ENCODE assay signal across 8 cellular contexts in genomic region chr21:42973991-42974831, GRCh38. TPM values are rescaled to one million over a fixed set of nuclear protein-coding genes. Genes with fewer than 3 reads are reported as not detected.
DNase-seq lines count a peak whose midpoint lies in the region; ATAC-seq and TF ChIP-seq lines count a peak whose summit lies in the region.

TSS of gene PKNOX1 (plus strand) at chr21:42974562. CDS start at chr21:43004382, 29,820 bp downstream.

- peaks cover 23% of the 10 kb centered on the region for H3K4me1 Mint-ChIP-seq in T-helper 1 cell treated with Interleukin-12 subunit alpha and Interleukin-12 subunit beta and Interleukin-4 antibody, amounts not matched to agents 30 μg/mL and 1 μg/mL, for 36 hours (ENCODE audit: low read depth)

- no peaks in the 10 kb centered on the region for H3K36me3 ChIP-seq in upper lobe of right lung

- H3K27me3 ChIP-seq in upper lobe of right lung, result no peaks in the 10 kb centered on the region

- peaks cover 7% of the 10 kb centered on the region for H3K36me3 Mint-ChIP-seq in T-helper 1 cell treated with Interleukin-12 subunit alpha and Interleukin-12 subunit beta and Interleukin-4 antibody, amounts not matched to agents 30 μg/mL and 1 μg/mL, for 36 hours (ENCODE audit: low read depth)

- no peak for TF ChIP-seq CTCF in upper lobe of right lung (IDR thresholded peaks at IDR 0.05)

- no peaks in the 10 kb centered on the region for H3K9me3 ChIP-seq in upper lobe of right lung

- intact Hi-C loops in left cardiac atrium (cut with DNase I) (no loop called here), posterior vena cava (cut with DNase I) (no loop called here), upper lobe of right lung (cut with DNase I) (no loop called here)

- ATAC-seq in GM18498 (IDR thresholded peaks at IDR 0.05; ENCODE audit: unreplicated experiment), result peak; percentile 82
- ATAC-seq in HG02938 (IDR thresholded peaks at IDR 0.05; ENCODE audit: unreplicated experiment), result peak; percentile 86
- peak; percentile 94 to 96 for ATAC-seq in left cardiac atrium
- ATAC-seq in upper lobe of right lung, result peak; percentile 95

- DNase-seq in NCI-H1694 treated with DMSO at 0.1 percent for 48 hours (lab: John Stamatoyannopoulos, UW), result peak; percentile 98
- peak; percentile 99 for DNase-seq in amniotic stem cell (lab: John Stamatoyannopoulos, UW)
- peak; percentile 99 for DNase-seq in left cardiac atrium
- DNase-seq in posterior vena cava (ENCODE audit: low spot score), result peak; percentile 100
- peak; percentile 100 for DNase-seq in upper lobe of right lung

- peak within 1 kb of the TSS; percentile 78 for H3K4me3 Mint-ChIP-seq in T-helper 1 cell treated with Interleukin-12 subunit alpha and Interleukin-12 subunit beta and Interleukin-4 antibody, amounts not matched to agents 30 μg/mL and 1 μg/mL, for 36 hours

- peak within 1 kb of the TSS; percentile 93 for H3K27ac ChIP-seq in upper lobe of right lung

- H3K4me1 ChIP-seq in upper lobe of right lung, result peaks cover 16% of the 10 kb centered on the region

- no peaks in the 10 kb centered on the region for H3K27me3 Mint-ChIP-seq in T-helper 1 cell treated with Interleukin-12 subunit alpha and Interleukin-12 subunit beta and Interleukin-4 antibody, amounts not matched to agents 30 μg/mL and 1 μg/mL, for 36 hours (ENCODE audit: low read depth)

- no peaks in the 10 kb centered on the region for H3K9me3 Mint-ChIP-seq in T-helper 1 cell treated with Interleukin-12 subunit alpha and Interleukin-12 subunit beta and Interleukin-4 antibody, amounts not matched to agents 30 μg/mL and 1 μg/mL, for 36 hours

- peak within 1 kb of the TSS; percentile 85 for H3K4me3 ChIP-seq in upper lobe of right lung

- H3K27ac Mint-ChIP-seq in T-helper 1 cell treated with Interleukin-12 subunit alpha and Interleukin-12 subunit beta and Interleukin-4 antibody, amounts not matched to agents 30 μg/mL and 1 μg/mL, for 36 hours, result peak within 1 kb of the TSS; percentile 91

RNA-seq across cellular contexts. Expression of gene PKNOX1, which starts in this region (rescaled TPM):
- 1 to 10 TPM; 7.4 to 8.9 TPM for total RNA-seq in left cardiac atrium
- total RNA-seq in posterior vena cava, result 10 to 100 TPM; 22.5 to 22.7 TPM
- 14.9 TPM for total RNA-seq in upper lobe of right lung

Comparison
In these comparisons a context has a peak if more than half of its experiments do, and no peak if none do; other contexts are left out.
1. Peak in every context shown above with its lines: DNase-seq, ATAC-seq, H3K4me3 ChIP-seq and H3K27ac ChIP-seq.